Comparison of ENCODE assay signal across 14 cellular contexts in genomic region chr4:105246712-105247111, GRCh38.
DNase-seq lines count a peak whose midpoint lies in the region; ATAC-seq and TF ChIP-seq lines count a peak whose summit lies in the region.
"Had no signal": no experiment of that assay in that cellular context is flagged by ENCODE, and none has a peak within 500 bp of the region (broad histone marks: within the 10 kb centered on the region; RNA-seq: fewer than 3 reads in every experiment).

No MANE protein-coding gene starts in this region.

- peak overlapping the region; percentile 28 for H3K27ac Mint-ChIP-seq in osteocyte (ENCODE audit: unreplicated experiment)
- H3K27ac Mint-ChIP-seq: activated CD8-positive, alpha-beta T cell treated with anti-CD3 and anti-CD28 coated beads for 36 hours had no signal

- DNase-seq in EH (ENCODE audit: low read depth): peak; percentile 59
- DNase-seq in RKO (ENCODE audit: low spot score): peak; percentile 9
- peak; percentile 93 for DNase-seq in fibroblast of peridontal ligament (ENCODE audit: extremely low read depth)
- no peak for DNase-seq in osteocyte (ENCODE audit: extremely low spot score, unreplicated experiment)
- no peak for DNase-seq in AML-193 (lab: John Stamatoyannopoulos, UW)
- DNase-seq in NCI-H2029 treated with DMSO at 0.1 percent for 48 hours (lab: John Stamatoyannopoulos, UW): no peak
- DNase-seq: activated CD8-positive, alpha-beta T cell treated with anti-CD3 and anti-CD28 coated beads for 36 hours; activated gamma-delta T cell treated with Interleukin-2 at 50 U/mL for 16 hours; NCI-H1436; stimulated activated CD4-positive, alpha-beta T cell treated with anti-CD3 and anti-CD28 coated beads, Interleukin-4, amount 100 ng/mL, for 4 hours; stimulated activated naive CD8-positive, alpha-beta T cell treated with anti-CD3 and anti-CD28 coated beads, Interleukin-15, Interleukin-2, amounts not matched to agents 100 U/mL and 50 U/mL, for 24 hours; T1000 had no signal

- H3K4me3 Mint-ChIP-seq in osteocyte (ENCODE audit: unreplicated experiment): no peak overlapping the region
- H3K4me3 Mint-ChIP-seq: activated CD8-positive, alpha-beta T cell treated with anti-CD3 and anti-CD28 coated beads for 36 hours had no signal

- ATAC-seq in GM19455 (IDR thresholded peaks at IDR 0.05; ENCODE audit: unreplicated experiment) (no peak), GM18858 (IDR thresholded peaks at IDR 0.05; ENCODE audit: unreplicated experiment) (no peak)
- ATAC-seq: activated CD8-positive, alpha-beta T cell treated with anti-CD3 and anti-CD28 coated beads for 36 hours; stimulated activated naive CD8-positive, alpha-beta T cell treated with anti-CD3 and anti-CD28 coated beads, Interleukin-15, Interleukin-2, amounts not matched to agents 100 U/mL and 50 U/mL, for 24 hours had no signal

- H3K36me3 Mint-ChIP-seq in osteocyte (ENCODE audit: unreplicated experiment): peaks cover 24% of the 10 kb centered on the region

- no peaks in the 10 kb centered on the region for H3K27me3 Mint-ChIP-seq in osteocyte (ENCODE audit: unreplicated experiment)
- H3K27me3 Mint-ChIP-seq: activated CD8-positive, alpha-beta T cell treated with anti-CD3 and anti-CD28 coated beads for 36 hours had no signal

- H3K9me3 Mint-ChIP-seq in osteocyte (ENCODE audit: unreplicated experiment): no peaks in the 10 kb centered on the region
- H3K9me3 Mint-ChIP-seq: activated CD8-positive, alpha-beta T cell treated with anti-CD3 and anti-CD28 coated beads for 36 hours had no signal

- no peak for TF ChIP-seq CTCF in osteocyte (IDR thresholded peaks at IDR 0.05)

- peaks cover 7% of the 10 kb centered on the region for H3K4me1 Mint-ChIP-seq in osteocyte (ENCODE audit: unreplicated experiment)

Comparison
In these comparisons a context has a peak if more than half of its experiments do, and no peak if none do; other contexts are left out.
1. DNase-seq: peak in EH (single experiment), RKO (single experiment) and fibroblast of peridontal ligament (single experiment); none in osteocyte (single experiment), AML-193 (0 of 2) and NCI-H2029 treated with DMSO at 0.1 percent for 48 hours (single experiment).